Comparison of ENCODE assay signal across 10 cellular contexts in genomic region chr7:135527025-135527424, GRCh38.
"Had no signal": no experiment of that assay in that cellular context is flagged by ENCODE, and none has a peak within 500 bp of the region (broad histone marks: within the 10 kb centered on the region; RNA-seq: fewer than 3 reads in every experiment).

No MANE protein-coding gene starts in this region.

- H3K9ac ChIP-seq: GM23248 had no signal

- H3K4me1 ChIP-seq: HAP-1 had no signal

- ATAC-seq: HCT116 had no signal

- H3K36me3 ChIP-seq: HAP-1 had no signal

- FAIRE-seq: HTR-8/SVneo had no signal

- H3K4me3 ChIP-seq: GM23248, HAP-1 had no signal

- H3K9me3 ChIP-seq: HAP-1 had no signal

- H3K27ac ChIP-seq: GM23248, HL-60 had no signal

- H2AFZ ChIP-seq: GM23248 had no signal

- DNase-seq: GM23248, GOT3, H7, HFFc6, IMR-90, KG1 had no signal
